1 cellular context compared by ENCODE assay signal in the genomic region with DNA sequence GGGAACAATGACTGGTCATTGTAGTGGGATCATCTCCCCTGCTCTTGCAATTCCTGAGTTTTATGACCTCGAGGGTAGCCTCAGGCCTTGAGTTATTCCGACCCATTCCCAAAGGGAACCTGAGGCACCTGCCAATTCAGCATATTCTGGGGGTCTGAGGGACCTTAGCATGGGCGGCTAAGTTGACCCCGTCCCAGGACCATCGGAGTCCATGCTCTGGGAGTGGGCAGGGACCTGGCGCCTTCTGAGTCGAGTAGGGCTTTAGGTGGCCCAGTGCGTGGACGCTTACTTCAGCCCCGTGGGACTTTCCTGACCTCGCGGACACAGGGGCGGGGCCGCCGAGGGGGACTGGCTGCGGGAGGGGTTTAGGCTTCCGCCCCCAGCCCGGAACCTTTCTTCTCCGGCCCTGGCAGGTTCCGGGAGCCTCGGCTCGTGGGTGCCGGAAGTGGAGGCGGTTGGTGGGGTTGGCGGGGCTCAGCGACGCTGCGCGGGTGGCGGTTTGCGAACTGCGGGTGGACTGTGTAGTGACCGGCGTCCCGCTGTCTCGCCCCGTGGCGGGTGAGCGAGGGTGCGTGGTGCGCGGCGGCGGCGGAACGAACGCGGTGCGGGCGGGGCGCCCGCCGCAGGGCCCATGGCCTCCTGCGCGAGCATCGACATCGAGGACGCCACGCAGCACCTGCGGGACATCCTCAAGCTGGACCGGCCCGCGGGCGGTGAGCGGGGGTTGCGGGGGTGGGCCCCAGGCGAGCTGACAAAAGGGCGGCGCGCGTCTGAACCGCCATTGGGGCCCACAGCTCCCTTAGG.
TF ChIP-seq lines count a peak whose summit lies in the region.

TSS of gene EDC4 (plus strand) at position 422 of the 804 bp plus-strand sequence. CDS start at position 632, 210 bp downstream.

TF ChIP-seq in K562, 482 proteins besides CTCF, POLR2A, EP300 and RAD21 (continued from another document and continues in another):
- TF ChIP-seq, protein P1, sequence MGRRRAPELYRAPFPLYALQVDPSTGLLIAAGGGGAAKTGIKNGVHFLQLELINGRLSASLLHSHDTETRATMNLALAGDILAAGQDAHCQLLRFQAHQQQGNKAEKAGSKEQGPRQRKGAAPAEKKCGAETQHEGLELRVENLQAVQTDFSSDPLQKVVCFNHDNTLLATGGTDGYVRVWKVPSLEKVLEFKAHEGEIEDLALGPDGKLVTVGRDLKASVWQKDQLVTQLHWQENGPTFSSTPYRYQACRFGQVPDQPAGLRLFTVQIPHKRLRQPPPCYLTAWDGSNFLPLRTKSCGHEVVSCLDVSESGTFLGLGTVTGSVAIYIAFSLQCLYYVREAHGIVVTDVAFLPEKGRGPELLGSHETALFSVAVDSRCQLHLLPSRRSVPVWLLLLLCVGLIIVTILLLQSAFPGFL (CRISPR knock-in tag; IDR thresholded peaks at IDR 0.05): peak; percentile 83; the same call in 1 of the 2 replicates
- TF ChIP-seq ZC3H11A (IDR thresholded peaks at IDR 0.05; ENCODE audit: low read depth, low read length) (peak; percentile 97), THRAP3 (IDR thresholded peaks at IDR 0.05; ENCODE audit: borderline replicate concordance) (no peak), KDM2B (CRISPR knock-in tag; IDR thresholded peaks at IDR 0.05) (no peak), KLF1 (tag; IDR thresholded peaks at IDR 0.05) (0 out of 2 replicates have a peak, but pooled peaks have one; percentile 47), RBM17 (IDR thresholded peaks at IDR 0.05; ENCODE audit: borderline replicate concordance, low read depth, low read length) (no peak), CTCFL (IDR thresholded peaks at IDR 0.05; ENCODE audit: borderline replicate concordance, insufficient read depth, low read depth, low read length, poor library complexity, severe bottlenecking) (no peak), ZNF551 (CRISPR knock-in tag; IDR thresholded peaks at IDR 0.05) (no peak), RBM22 (IDR thresholded peaks at IDR 0.05; ENCODE audit: low read depth, low read length, poor library complexity, severe bottlenecking) (peak; percentile 98), ARID3B (CRISPR knock-in tag; IDR thresholded peaks at IDR 0.05; ENCODE audit: borderline replicate concordance) (no peak), ZKSCAN1 (IDR thresholded peaks at IDR 0.05; ENCODE audit: low read depth, low read length) (no peak), PTRF (tag; IDR thresholded peaks at IDR 0.05) (no peak), CCNT2 (IDR thresholded peaks at IDR 0.05; ENCODE audit: borderline replicate concordance, extremely low read depth, insufficient read length, low read depth, low read length) (peak; percentile 85), CCAR2 (IDR thresholded peaks at IDR 0.05; ENCODE audit: low read depth, low read length) (no peak), ATF2 (CRISPR knock-in tag; IDR thresholded peaks at IDR 0.05) (no peak), GTF2F1 (IDR thresholded peaks at IDR 0.05; ENCODE audit: low read depth, low read length) (no peak), HNRNPH1 (optimal IDR thresholded peaks at IDR 0.05; ENCODE audit: low read depth, low read length) (no peak), MCM2 (IDR thresholded peaks at IDR 0.05; ENCODE audit: low read depth) (no peak), KAT2B (IDR thresholded peaks at IDR 0.05; ENCODE audit: low read depth, low read length) (no peak), ZNF398 (CRISPR knock-in tag; IDR thresholded peaks at IDR 0.05) (no peak), HEY1 (CRISPR knock-in tag; IDR thresholded peaks at IDR 0.05; ENCODE audit: borderline replicate concordance) (no peak), ZNF23 (CRISPR knock-in tag; IDR thresholded peaks at IDR 0.05) (no peak), DNMT1 (IDR thresholded peaks at IDR 0.05) (no peak), ZNF175 (CRISPR knock-in tag; IDR thresholded peaks at IDR 0.05; ENCODE audit: low read depth) (no peak), LCOR (CRISPR knock-in tag; IDR thresholded peaks at IDR 0.05) (peak; percentile 86), KDM1A (IDR thresholded peaks at IDR 0.05) (no peak), ZNF764 (CRISPR knock-in tag; IDR thresholded peaks at IDR 0.05; ENCODE audit: low read depth) (peak; percentile 75), STAG1 (CRISPR knock-in tag; IDR thresholded peaks at IDR 0.05; ENCODE audit: borderline replicate concordance) (peak; percentile 55), WHSC1 (IDR thresholded peaks at IDR 0.05; ENCODE audit: low read length) (no peak), BRCA1 (IDR thresholded peaks at IDR 0.05) (no peak), BRCA1 (CRISPR knock-in tag; IDR thresholded peaks at IDR 0.05) (0 out of 2 replicates have a peak, but pooled peaks have one; percentile 96), MXI1 (IDR thresholded peaks at IDR 0.05; ENCODE audit: low read depth, low read length) (no peak), CBFB (CRISPR knock-in tag; IDR thresholded peaks at IDR 0.05) (no peak), ZNF444 (CRISPR knock-in tag; IDR thresholded peaks at IDR 0.05) (no peak), ZBTB49 (CRISPR knock-in tag; IDR thresholded peaks at IDR 0.05; ENCODE audit: borderline replicate concordance) (no peak; the same call in 1 of the 2 replicates)
- TF ChIP-seq, protein P2, sequence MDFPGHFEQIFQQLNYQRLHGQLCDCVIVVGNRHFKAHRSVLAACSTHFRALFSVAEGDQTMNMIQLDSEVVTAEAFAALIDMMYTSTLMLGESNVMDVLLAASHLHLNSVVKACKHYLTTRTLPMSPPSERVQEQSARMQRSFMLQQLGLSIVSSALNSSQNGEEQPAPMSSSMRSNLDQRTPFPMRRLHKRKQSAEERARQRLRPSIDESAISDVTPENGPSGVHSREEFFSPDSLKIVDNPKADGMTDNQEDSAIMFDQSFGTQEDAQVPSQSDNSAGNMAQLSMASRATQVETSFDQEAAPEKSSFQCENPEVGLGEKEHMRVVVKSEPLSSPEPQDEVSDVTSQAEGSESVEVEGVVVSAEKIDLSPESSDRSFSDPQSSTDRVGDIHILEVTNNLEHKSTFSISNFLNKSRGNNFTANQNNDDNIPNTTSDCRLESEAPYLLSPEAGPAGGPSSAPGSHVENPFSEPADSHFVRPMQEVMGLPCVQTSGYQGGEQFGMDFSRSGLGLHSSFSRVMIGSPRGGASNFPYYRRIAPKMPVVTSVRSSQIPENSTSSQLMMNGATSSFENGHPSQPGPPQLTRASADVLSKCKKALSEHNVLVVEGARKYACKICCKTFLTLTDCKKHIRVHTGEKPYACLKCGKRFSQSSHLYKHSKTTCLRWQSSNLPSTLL (IDR thresholded peaks at IDR 0.05): no peak
- TF ChIP-seq, protein P3, sequence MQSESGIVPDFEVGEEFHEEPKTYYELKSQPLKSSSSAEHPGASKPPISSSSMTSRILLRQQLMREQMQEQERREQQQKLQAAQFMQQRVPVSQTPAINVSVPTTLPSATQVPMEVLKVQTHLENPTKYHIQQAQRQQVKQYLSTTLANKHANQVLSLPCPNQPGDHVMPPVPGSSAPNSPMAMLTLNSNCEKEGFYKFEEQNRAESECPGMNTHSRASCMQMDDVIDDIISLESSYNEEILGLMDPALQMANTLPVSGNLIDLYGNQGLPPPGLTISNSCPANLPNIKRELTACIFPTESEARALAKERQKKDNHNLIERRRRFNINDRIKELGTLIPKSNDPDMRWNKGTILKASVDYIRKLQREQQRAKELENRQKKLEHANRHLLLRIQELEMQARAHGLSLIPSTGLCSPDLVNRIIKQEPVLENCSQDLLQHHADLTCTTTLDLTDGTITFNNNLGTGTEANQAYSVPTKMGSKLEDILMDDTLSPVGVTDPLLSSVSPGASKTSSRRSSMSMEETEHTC (IDR thresholded peaks at IDR 0.05): no peak
- TF ChIP-seq, protein P4, sequence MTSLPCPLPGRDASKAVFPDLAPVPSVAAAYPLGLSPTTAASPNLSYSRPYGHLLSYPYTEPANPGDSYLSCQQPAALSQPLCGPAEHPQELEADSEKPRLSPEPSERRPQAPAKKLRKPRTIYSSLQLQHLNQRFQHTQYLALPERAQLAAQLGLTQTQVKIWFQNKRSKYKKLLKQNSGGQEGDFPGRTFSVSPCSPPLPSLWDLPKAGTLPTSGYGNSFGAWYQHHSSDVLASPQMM (CRISPR knock-in tag; IDR thresholded peaks at IDR 0.05): no peak
- TF ChIP-seq, protein P5, sequence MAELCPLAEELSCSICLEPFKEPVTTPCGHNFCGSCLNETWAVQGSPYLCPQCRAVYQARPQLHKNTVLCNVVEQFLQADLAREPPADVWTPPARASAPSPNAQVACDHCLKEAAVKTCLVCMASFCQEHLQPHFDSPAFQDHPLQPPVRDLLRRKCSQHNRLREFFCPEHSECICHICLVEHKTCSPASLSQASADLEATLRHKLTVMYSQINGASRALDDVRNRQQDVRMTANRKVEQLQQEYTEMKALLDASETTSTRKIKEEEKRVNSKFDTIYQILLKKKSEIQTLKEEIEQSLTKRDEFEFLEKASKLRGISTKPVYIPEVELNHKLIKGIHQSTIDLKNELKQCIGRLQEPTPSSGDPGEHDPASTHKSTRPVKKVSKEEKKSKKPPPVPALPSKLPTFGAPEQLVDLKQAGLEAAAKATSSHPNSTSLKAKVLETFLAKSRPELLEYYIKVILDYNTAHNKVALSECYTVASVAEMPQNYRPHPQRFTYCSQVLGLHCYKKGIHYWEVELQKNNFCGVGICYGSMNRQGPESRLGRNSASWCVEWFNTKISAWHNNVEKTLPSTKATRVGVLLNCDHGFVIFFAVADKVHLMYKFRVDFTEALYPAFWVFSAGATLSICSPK (IDR thresholded peaks at IDR 0.05; ENCODE audit: borderline replicate concordance): no peak
